Comparison of ENCODE assay signal across 1 cellular context in the genomic region with DNA sequence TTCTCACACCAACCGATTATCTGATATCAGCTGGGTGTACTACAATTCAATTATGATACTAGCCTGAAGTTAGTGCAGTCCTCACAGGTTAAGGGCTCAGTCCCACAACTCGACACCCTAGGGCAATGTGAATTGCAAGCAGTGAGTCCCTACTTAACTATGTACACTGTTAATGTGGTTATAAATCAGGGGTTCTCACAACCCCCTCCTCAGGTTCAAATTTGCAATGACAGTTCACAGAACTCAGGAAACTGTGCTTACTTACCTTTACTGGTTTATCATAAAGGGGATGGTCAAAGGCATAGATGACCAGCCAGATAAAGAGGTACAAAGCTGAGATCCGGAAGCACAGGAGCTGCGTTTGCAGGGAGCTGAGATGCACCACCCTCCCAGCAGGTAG.
TF ChIP-seq lines count a peak whose summit lies in the region.

No MANE protein-coding gene starts in this region.

TF ChIP-seq in GM23338, 12 proteins besides CTCF, POLR2A, EP300 and RAD21 (continued from another document):
- TF ChIP-seq, protein P1, sequence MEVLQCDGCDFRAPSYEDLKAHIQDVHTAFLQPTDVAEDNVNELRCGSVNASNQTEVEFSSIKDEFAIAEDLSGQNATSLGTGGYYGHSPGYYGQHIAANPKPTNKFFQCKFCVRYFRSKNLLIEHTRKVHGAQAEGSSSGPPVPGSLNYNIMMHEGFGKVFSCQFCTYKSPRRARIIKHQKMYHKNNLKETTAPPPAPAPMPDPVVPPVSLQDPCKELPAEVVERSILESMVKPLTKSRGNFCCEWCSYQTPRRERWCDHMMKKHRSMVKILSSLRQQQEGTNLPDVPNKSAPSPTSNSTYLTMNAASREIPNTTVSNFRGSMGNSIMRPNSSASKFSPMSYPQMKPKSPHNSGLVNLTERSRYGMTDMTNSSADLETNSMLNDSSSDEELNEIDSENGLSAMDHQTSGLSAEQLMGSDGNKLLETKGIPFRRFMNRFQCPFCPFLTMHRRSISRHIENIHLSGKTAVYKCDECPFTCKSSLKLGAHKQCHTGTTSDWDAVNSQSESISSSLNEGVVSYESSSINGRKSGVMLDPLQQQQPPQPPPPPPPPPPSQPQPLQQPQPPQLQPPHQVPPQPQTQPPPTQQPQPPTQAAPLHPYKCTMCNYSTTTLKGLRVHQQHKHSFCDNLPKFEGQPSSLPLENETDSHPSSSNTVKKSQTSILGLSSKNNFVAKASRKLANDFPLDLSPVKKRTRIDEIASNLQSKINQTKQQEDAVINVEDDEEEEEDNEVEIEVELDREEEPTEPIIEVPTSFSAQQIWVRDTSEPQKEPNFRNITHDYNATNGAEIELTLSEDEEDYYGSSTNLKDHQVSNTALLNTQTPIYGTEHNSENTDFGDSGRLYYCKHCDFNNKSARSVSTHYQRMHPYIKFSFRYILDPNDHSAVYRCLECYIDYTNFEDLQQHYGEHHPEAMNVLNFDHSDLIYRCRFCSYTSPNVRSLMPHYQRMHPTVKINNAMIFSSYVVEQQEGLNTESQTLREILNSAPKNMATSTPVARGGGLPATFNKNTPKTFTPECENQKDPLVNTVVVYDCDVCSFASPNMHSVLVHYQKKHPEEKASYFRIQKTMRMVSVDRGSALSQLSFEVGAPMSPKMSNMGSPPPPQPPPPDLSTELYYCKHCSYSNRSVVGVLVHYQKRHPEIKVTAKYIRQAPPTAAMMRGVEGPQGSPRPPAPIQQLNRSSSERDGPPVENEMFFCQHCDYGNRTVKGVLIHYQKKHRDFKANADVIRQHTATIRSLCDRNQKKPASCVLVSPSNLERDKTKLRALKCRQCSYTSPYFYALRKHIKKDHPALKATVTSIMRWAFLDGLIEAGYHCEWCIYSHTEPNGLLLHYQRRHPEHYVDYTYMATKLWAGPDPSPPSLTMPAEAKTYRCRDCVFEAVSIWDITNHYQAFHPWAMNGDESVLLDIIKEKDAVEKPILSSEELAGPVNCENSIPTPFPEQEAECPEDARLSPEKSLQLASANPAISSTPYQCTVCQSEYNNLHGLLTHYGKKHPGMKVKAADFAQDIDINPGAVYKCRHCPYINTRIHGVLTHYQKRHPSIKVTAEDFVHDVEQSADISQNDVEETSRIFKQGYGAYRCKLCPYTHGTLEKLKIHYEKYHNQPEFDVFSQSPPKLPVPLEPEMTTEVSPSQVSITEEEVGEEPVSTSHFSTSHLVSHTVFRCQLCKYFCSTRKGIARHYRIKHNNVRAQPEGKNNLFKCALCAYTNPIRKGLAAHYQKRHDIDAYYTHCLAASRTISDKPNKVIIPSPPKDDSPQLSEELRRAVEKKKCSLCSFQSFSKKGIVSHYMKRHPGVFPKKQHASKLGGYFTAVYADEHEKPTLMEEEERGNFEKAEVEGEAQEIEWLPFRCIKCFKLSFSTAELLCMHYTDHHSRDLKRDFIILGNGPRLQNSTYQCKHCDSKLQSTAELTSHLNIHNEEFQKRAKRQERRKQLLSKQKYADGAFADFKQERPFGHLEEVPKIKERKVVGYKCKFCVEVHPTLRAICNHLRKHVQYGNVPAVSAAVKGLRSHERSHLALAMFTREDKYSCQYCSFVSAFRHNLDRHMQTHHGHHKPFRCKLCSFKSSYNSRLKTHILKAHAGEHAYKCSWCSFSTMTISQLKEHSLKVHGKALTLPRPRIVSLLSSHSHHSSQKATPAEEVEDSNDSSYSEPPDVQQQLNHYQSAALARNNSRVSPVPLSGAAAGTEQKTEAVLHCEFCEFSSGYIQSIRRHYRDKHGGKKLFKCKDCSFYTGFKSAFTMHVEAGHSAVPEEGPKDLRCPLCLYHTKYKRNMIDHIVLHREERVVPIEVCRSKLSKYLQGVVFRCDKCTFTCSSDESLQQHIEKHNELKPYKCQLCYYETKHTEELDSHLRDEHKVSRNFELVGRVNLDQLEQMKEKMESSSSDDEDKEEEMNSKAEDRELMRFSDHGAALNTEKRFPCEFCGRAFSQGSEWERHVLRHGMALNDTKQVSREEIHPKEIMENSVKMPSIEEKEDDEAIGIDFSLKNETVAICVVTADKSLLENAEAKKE (CRISPR knock-in tag; IDR thresholded peaks at IDR 0.05): no peak
- TF ChIP-seq CREB1 (CRISPR knock-in tag; IDR thresholded peaks at IDR 0.05; ENCODE audit: low read depth): no peak
- TF ChIP-seq STAT1 (IDR thresholded peaks at IDR 0.05; ENCODE audit: unreplicated experiment): no peak
- no peak for TF ChIP-seq NANOG (IDR thresholded peaks at IDR 0.05; ENCODE audit: borderline replicate concordance)
- TF ChIP-seq EZH2 (IDR thresholded peaks at IDR 0.05; ENCODE audit: low read depth, unreplicated experiment): no peak
- no peak for TF ChIP-seq ZNF331 (CRISPR knock-in tag; IDR thresholded peaks at IDR 0.05; ENCODE audit: low read depth)
- TF ChIP-seq, protein P2, sequence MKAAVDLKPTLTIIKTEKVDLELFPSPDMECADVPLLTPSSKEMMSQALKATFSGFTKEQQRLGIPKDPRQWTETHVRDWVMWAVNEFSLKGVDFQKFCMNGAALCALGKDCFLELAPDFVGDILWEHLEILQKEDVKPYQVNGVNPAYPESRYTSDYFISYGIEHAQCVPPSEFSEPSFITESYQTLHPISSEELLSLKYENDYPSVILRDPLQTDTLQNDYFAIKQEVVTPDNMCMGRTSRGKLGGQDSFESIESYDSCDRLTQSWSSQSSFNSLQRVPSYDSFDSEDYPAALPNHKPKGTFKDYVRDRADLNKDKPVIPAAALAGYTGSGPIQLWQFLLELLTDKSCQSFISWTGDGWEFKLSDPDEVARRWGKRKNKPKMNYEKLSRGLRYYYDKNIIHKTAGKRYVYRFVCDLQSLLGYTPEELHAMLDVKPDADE (IDR thresholded peaks at IDR 0.05): no peak
- no peak for TF ChIP-seq POLR2AphosphoS5 (IDR thresholded peaks at IDR 0.05; ENCODE audit: low read depth)
- TF ChIP-seq EZH2phosphoT487 (IDR thresholded peaks at IDR 0.05; ENCODE audit: unreplicated experiment): no peak
- TF ChIP-seq, protein P3, sequence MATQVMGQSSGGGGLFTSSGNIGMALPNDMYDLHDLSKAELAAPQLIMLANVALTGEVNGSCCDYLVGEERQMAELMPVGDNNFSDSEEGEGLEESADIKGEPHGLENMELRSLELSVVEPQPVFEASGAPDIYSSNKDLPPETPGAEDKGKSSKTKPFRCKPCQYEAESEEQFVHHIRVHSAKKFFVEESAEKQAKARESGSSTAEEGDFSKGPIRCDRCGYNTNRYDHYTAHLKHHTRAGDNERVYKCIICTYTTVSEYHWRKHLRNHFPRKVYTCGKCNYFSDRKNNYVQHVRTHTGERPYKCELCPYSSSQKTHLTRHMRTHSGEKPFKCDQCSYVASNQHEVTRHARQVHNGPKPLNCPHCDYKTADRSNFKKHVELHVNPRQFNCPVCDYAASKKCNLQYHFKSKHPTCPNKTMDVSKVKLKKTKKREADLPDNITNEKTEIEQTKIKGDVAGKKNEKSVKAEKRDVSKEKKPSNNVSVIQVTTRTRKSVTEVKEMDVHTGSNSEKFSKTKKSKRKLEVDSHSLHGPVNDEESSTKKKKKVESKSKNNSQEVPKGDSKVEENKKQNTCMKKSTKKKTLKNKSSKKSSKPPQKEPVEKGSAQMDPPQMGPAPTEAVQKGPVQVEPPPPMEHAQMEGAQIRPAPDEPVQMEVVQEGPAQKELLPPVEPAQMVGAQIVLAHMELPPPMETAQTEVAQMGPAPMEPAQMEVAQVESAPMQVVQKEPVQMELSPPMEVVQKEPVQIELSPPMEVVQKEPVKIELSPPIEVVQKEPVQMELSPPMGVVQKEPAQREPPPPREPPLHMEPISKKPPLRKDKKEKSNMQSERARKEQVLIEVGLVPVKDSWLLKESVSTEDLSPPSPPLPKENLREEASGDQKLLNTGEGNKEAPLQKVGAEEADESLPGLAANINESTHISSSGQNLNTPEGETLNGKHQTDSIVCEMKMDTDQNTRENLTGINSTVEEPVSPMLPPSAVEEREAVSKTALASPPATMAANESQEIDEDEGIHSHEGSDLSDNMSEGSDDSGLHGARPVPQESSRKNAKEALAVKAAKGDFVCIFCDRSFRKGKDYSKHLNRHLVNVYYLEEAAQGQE (IDR thresholded peaks at IDR 0.05; ENCODE audit: unreplicated experiment): no peak
